In the genomic region with DNA sequence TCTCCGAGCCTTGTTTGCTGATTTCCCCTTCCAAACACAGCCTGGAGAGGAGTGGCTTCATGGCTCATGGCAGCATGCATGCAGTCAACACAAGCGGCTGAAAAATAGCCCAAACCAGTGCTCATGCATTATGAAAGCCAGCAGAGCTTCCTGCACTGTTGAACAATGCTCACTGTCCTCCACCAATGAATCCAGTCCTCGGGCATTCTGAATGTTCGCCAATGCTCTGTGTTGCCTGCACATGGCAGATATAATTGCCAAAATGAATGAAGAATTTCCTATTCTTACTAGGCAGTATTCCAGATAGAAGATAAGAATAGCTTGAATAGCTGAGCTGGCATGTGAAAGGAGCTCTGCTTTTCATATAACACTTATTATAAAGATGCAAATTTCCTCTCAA, we compare ENCODE assay signal across 17 cellular contexts.
A peak's percentile ranks its signal among the peaks of the same experiment; 100 is the strongest.
DNase-seq lines count a peak whose midpoint lies in the region; FAIRE-seq and TF ChIP-seq lines count a peak whose summit lies in the region.
"Had no signal": no experiment of that assay in that cellular context is flagged by ENCODE, and none has a peak within 500 bp of the region (broad histone marks: within the 10 kb centered on the region; RNA-seq: fewer than 3 reads in every experiment).

No MANE protein-coding gene starts in this region.

- peaks cover 2% of the 10 kb centered on the region for H3K9me3 Mint-ChIP-seq in astrocyte (ENCODE audit: unreplicated experiment)
- H3K9me3 Mint-ChIP-seq in activated CD4-positive, alpha-beta memory T cell treated with anti-CD3 and anti-CD28 coated beads, Interleukin-2, amount 10 ng/mL, durations not matched to agents 7 days and 5 days, result peaks cover 4% of the 10 kb centered on the region

- peaks cover 2% of the 10 kb centered on the region for H3K27me3 ChIP-seq in astrocyte (ENCODE audit: insufficient read depth, low read length)
- H3K27me3 ChIP-seq: thyroid gland had no signal

- no peak overlapping the region for H3K27ac Mint-ChIP-seq in astrocyte (ENCODE audit: unreplicated experiment)
- no peak overlapping the region for H3K27ac Mint-ChIP-seq in activated CD4-positive, alpha-beta memory T cell treated with anti-CD3 and anti-CD28 coated beads, Interleukin-2, amount 10 ng/mL, durations not matched to agents 7 days and 5 days
- H3K27ac Mint-ChIP-seq: memory B cell, WTC11 had no signal

- no peak overlapping the region for H3K27ac ChIP-seq in astrocyte (ENCODE audit: low read depth, low read length)
- H3K27ac ChIP-seq: C4-2B, thyroid gland had no signal

- H3K79me2 ChIP-seq in astrocyte (ENCODE audit: insufficient read depth, low read length), result no peaks in the 10 kb centered on the region

- no peak overlapping the region for H3K9ac ChIP-seq in astrocyte (ENCODE audit: low read length)

- no peaks in the 10 kb centered on the region for H3K9me3 ChIP-seq in astrocyte (ENCODE audit: insufficient read depth, low read depth, low read length)
- H3K9me3 ChIP-seq: thyroid gland had no signal

- no peak for FAIRE-seq in astrocyte (lab: Jason Lieb, UNC)
- FAIRE-seq: K562 had no signal

- H3K4me2 ChIP-seq in astrocyte (ENCODE audit: low read length), result peak overlapping the region; percentile 40

- DNase-seq in NCI-H1048 (lab: John Stamatoyannopoulos, UW) (peak; percentile 78), astrocyte (ENCODE audit: low read depth) (peak; percentile 66), glomerular endothelial cell (ENCODE audit: extremely low read depth, low read depth, low spot score) (peak; percentile 39), pons (ENCODE audit: low spot score) (peak; percentile 78), HCEC 1CT (no peak), islet precursor cell (no peak)
- DNase-seq in activated CD4-positive, alpha-beta memory T cell treated with anti-CD3 and anti-CD28 coated beads, Interleukin-2, amount 10 ng/mL, durations not matched to agents 7 days and 5 days, result no peak
- DNase-seq: activated effector memory CD4-positive, alpha-beta T cell treated with anti-CD3 and anti-CD28 coated beads, Interleukin-2, amount 50 U/mL, for 16 hours; DMS53; NCI-H1436 treated with DMSO at 0.1 percent for 48 hours; NCI-H510A treated with DMSO at 0.1 percent for 48 hours; SW 1271; thyroid gland had no signal

- H3K4me3 Mint-ChIP-seq in astrocyte (ENCODE audit: unreplicated experiment), result no peak overlapping the region
- no peak overlapping the region for H3K4me3 Mint-ChIP-seq in activated CD4-positive, alpha-beta memory T cell treated with anti-CD3 and anti-CD28 coated beads, Interleukin-2, amount 10 ng/mL, durations not matched to agents 7 days and 5 days
- H3K4me3 Mint-ChIP-seq: memory B cell, WTC11 had no signal

- H3K4me3 ChIP-seq in astrocyte (ENCODE audit: insufficient read depth, low read depth, low read length), result no peak overlapping the region
- H3K4me3 ChIP-seq: K562, thyroid gland had no signal

- H3K36me3 ChIP-seq in astrocyte (ENCODE audit: insufficient read depth, low read length), result no peaks in the 10 kb centered on the region
- H3K36me3 ChIP-seq: thyroid gland had no signal

- peaks cover 7% of the 10 kb centered on the region for H3K4me1 Mint-ChIP-seq in astrocyte (ENCODE audit: low read depth, unreplicated experiment)
- H3K4me1 Mint-ChIP-seq in activated CD4-positive, alpha-beta memory T cell treated with anti-CD3 and anti-CD28 coated beads, Interleukin-2, amount 10 ng/mL, durations not matched to agents 7 days and 5 days, result no peaks in the 10 kb centered on the region
- H3K4me1 Mint-ChIP-seq: memory B cell had no signal

- H3K4me1 ChIP-seq in astrocyte (ENCODE audit: insufficient read depth, low read length), result no peaks in the 10 kb centered on the region
- H3K4me1 ChIP-seq: thyroid gland had no signal

- H3K36me3 Mint-ChIP-seq in astrocyte (ENCODE audit: low read depth, unreplicated experiment), result no peaks in the 10 kb centered on the region
- no peaks in the 10 kb centered on the region for H3K36me3 Mint-ChIP-seq in activated CD4-positive, alpha-beta memory T cell treated with anti-CD3 and anti-CD28 coated beads, Interleukin-2, amount 10 ng/mL, durations not matched to agents 7 days and 5 days (ENCODE audit: low read depth)
- H3K36me3 Mint-ChIP-seq: memory B cell, WTC11 had no signal

- H2AFZ ChIP-seq in astrocyte (ENCODE audit: low read depth, low read length), result peak overlapping the region; percentile 45

- POLR2A ChIA-PET in activated CD4-positive, alpha-beta memory T cell treated with anti-CD3 and anti-CD28 coated beads, Interleukin-2, amount 10 ng/mL, durations not matched to agents 7 days and 5 days (lab: Charles Lee), result no interaction called here

- no peaks in the 10 kb centered on the region for H4K20me1 ChIP-seq in astrocyte (ENCODE audit: insufficient read depth, low read length)

- no peaks in the 10 kb centered on the region for H3K27me3 Mint-ChIP-seq in astrocyte (ENCODE audit: low read depth, unreplicated experiment)
- H3K27me3 Mint-ChIP-seq in activated CD4-positive, alpha-beta memory T cell treated with anti-CD3 and anti-CD28 coated beads, Interleukin-2, amount 10 ng/mL, durations not matched to agents 7 days and 5 days, result no peaks in the 10 kb centered on the region
- H3K27me3 Mint-ChIP-seq: memory B cell had no signal

- TF ChIP-seq CTCF in astrocyte (IDR thresholded peaks at IDR 0.05; ENCODE audit: insufficient read depth, low read depth, low read length), result no peak

- CTCF ChIA-PET in activated CD4-positive, alpha-beta memory T cell treated with anti-CD3 and anti-CD28 coated beads, Interleukin-2, amount 10 ng/mL, durations not matched to agents 7 days and 5 days (lab: Charles Lee), result no interaction called here

Comparison
In these comparisons a context has a peak if more than half of its experiments do, and no peak if none do; other contexts are left out.
1. DNase-seq: peak in NCI-H1048 (single experiment), astrocyte (single experiment), glomerular endothelial cell (single experiment) and pons (single experiment); none in HCEC 1CT (single experiment), islet precursor cell (single experiment) and activated CD4-positive, alpha-beta memory T cell treated with anti-CD3 and anti-CD28 coated beads, Interleukin-2, amount 10 ng/mL, durations not matched to agents 7 days and 5 days (single experiment).